28 cellular contexts compared by ENCODE assay signal in the genomic region with DNA sequence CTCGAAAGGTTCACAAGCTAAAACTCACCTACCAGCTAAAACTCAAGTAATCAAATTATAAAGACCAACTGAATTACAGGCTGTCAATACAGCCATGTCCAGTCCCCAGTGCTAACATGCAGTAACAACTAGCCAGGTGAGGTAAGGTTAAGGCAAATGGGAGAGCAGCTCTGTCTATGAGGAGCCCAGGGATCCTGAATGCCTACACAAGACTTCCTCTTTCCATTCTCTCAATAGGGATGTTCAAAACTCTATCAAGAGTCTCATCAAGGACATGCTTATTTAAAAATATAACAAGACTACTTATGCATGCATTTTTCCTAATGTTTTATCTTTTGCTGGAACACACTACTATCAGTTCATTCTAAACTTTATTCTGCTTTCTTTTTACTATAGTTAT.
"Had no signal": no experiment of that assay in that cellular context is flagged by ENCODE, and none has a peak within 500 bp of the region (broad histone marks: within the 10 kb centered on the region; RNA-seq: fewer than 3 reads in every experiment).

No MANE protein-coding gene starts in this region.

- ATAC-seq: activated naive CD8-positive, alpha-beta T cell treated with anti-CD3 and anti-CD28 coated beads, Interleukin-2, amount 50 U/mL, for 24 hours had no signal

- H3K27me3 ChIP-seq: MG63, SJCRH30 had no signal

- H3K27ac Mint-ChIP-seq: activated CD4-positive, alpha-beta memory T cell treated with anti-CD3 and anti-CD28 coated beads for 36 hours; activated naive CD4-positive, alpha-beta T cell treated with anti-CD3 and anti-CD28 coated beads, Interleukin-2, amount 10 ng/mL, durations not matched to agents 7 days and 5 days; activated naive CD8-positive, alpha-beta T cell; activated naive CD8-positive, alpha-beta T cell treated with anti-CD3 and anti-CD28 coated beads, Interleukin-2, amount 50 U/mL, for 24 hours; brain had no signal

- DNase-seq: activated CD4-positive, alpha-beta memory T cell treated with anti-CD3 and anti-CD28 coated beads for 36 hours; activated CD4-positive, alpha-beta T cell treated with anti-CD3 and anti-CD28 coated beads for 4 hours; activated CD4-positive, alpha-beta T cell treated with anti-CD3 and anti-CD28 coated beads, Interleukin-2, amount 50 U/mL, for 1 hour; activated CD4-positive, CD25-positive, alpha-beta regulatory T cell treated with anti-CD3 and anti-CD28 coated beads, Interleukin-2, amount 50 U/mL, for 72 hours; activated CD8-positive, alpha-beta memory T cell treated with anti-CD3 and anti-CD28 coated beads, Interleukin-2, amount 50 U/mL, for 4 hours; activated effector memory CD4-positive, alpha-beta T cell treated with Interleukin-2 at 50 U/mL for 16 hours; activated naive CD4-positive, alpha-beta T cell treated with anti-CD3 and anti-CD28 coated beads, Interleukin-2, amount 10 ng/mL, durations not matched to agents 7 days and 5 days; activated naive CD8-positive, alpha-beta T cell treated with anti-CD3 and anti-CD28 coated beads, Interleukin-2, amount 50 U/mL, for 24 hours; activated T-cell treated with anti-CD3 and anti-CD28 coated beads, Interleukin-2, amount 50 U/mL, for 48 hours; anterior cingulate cortex; central memory CD4-positive, alpha-beta T cell; Karpas-422; MG63; NCI-H1048; NCI-H1105 treated with DMSO at 0.1 percent for 48 hours; NCI-H1436; NCI-H1694; NCI-H1930; NCI-H2081 treated with DMSO at 0.1 percent for 48 hours; NCI-H226; NCI-H446 treated with DMSO at 0.1 percent for 48 hours; NCI-H524 treated with DMSO at 0.1 percent for 48 hours; SHP77; SJCRH30; T1000 had no signal

- H3K4me3 Mint-ChIP-seq: activated CD4-positive, alpha-beta memory T cell treated with anti-CD3 and anti-CD28 coated beads for 36 hours; activated naive CD4-positive, alpha-beta T cell treated with anti-CD3 and anti-CD28 coated beads, Interleukin-2, amount 10 ng/mL, durations not matched to agents 7 days and 5 days; activated naive CD8-positive, alpha-beta T cell; activated naive CD8-positive, alpha-beta T cell treated with anti-CD3 and anti-CD28 coated beads, Interleukin-2, amount 50 U/mL, for 24 hours; brain had no signal

- H3K4me1 ChIP-seq: SJCRH30 had no signal

- H3K27ac ChIP-seq: SJCRH30, SK-N-MC had no signal

- H3K4me3 ChIP-seq: MG63, SJCRH30, SK-N-MC had no signal

- H3K9me3 Mint-ChIP-seq: activated CD4-positive, alpha-beta memory T cell treated with anti-CD3 and anti-CD28 coated beads for 36 hours; activated naive CD4-positive, alpha-beta T cell treated with anti-CD3 and anti-CD28 coated beads, Interleukin-2, amount 10 ng/mL, durations not matched to agents 7 days and 5 days had no signal

- H3K9me3 ChIP-seq: MG63, SJCRH30 had no signal

- H3K27me3 Mint-ChIP-seq: activated CD4-positive, alpha-beta memory T cell treated with anti-CD3 and anti-CD28 coated beads for 36 hours; activated naive CD4-positive, alpha-beta T cell treated with anti-CD3 and anti-CD28 coated beads, Interleukin-2, amount 10 ng/mL, durations not matched to agents 7 days and 5 days; activated naive CD8-positive, alpha-beta T cell; activated naive CD8-positive, alpha-beta T cell treated with anti-CD3 and anti-CD28 coated beads, Interleukin-2, amount 50 U/mL, for 24 hours had no signal
